ENCODE assay signal across 1 cellular context in the genomic region with DNA sequence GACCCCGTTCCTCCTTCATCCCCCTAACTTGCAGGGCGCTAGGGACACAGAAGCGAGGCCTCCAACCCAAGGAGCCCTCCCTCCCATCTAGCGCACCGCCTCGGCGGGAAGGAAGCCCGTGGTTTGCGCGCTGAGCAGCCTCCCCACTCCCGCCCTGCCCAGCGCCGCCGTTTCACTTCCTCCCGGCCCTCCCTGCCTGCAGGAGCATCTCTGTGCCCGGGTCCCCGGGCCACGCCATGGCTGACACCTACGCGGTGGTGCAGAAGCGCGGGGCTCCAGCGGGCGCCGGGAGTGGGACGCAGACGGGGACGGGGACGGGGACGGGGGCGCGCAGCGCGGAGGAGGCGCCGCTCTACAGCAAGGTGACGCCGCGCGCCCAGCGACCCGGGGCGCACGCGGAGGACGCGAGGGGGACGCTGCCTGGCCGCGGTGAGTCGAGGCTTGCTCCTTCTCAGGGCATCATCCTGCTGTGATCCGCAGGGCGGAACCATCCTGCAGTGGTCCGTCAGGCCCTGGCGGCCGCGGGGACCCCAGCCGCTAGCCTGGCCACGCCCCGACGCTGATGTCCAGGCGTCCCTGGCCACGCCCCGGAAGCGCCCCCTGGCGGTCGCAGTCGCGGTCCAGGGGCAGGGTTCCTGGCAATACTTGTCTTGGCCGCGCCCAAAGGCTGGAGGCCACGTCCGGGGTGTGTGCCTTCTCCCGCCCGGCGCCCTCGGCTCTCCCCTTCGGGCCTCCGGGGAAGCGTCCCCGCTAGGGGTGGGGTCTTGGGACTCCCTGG.
TF ChIP-seq lines count a peak whose summit lies in the region.

No MANE protein-coding gene starts in this region.

TF ChIP-seq in H1, 55 proteins besides CTCF, POLR2A, EP300 and RAD21 (continued from another document):
- TF ChIP-seq FOSL1 (IDR thresholded peaks at IDR 0.05; ENCODE audit: insufficient read depth, low read depth, low read length), result no peak
- peak; percentile 3 to 63; a peak in 1 of 4 replicates for TF ChIP-seq SIN3A (conservative IDR thresholded peaks at IDR 0.05 in 1 of 2, IDR thresholded peaks at IDR 0.05 in 1 of 2; ENCODE audit: low read depth in 1 of 2, low read length in 2 of 2)
- no peak for TF ChIP-seq BCL11A (IDR thresholded peaks at IDR 0.05; ENCODE audit: low read depth in 2 of 2, low read length in 2 of 2)
- 0 out of 2 replicates have a peak, but pooled peaks have one; percentile 9 for TF ChIP-seq YY1 (IDR thresholded peaks at IDR 0.05; ENCODE audit: low read depth, low read length)
- TF ChIP-seq E2F6 (IDR thresholded peaks at IDR 0.05), result peak; percentile 46
- TF ChIP-seq, protein P1, sequence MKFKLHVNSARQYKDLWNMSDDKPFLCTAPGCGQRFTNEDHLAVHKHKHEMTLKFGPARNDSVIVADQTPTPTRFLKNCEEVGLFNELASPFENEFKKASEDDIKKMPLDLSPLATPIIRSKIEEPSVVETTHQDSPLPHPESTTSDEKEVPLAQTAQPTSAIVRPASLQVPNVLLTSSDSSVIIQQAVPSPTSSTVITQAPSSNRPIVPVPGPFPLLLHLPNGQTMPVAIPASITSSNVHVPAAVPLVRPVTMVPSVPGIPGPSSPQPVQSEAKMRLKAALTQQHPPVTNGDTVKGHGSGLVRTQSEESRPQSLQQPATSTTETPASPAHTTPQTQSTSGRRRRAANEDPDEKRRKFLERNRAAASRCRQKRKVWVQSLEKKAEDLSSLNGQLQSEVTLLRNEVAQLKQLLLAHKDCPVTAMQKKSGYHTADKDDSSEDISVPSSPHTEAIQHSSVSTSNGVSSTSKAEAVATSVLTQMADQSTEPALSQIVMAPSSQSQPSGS (IDR thresholded peaks at IDR 0.05; ENCODE audit: low read length), result no peak
- 0 out of 2 replicates have a peak, but pooled peaks have one; percentile 47 for TF ChIP-seq EGR1 (IDR thresholded peaks at IDR 0.05; ENCODE audit: borderline replicate concordance, low read depth, low read length)
- no peak for TF ChIP-seq USF2 (IDR thresholded peaks at IDR 0.05; ENCODE audit: low read length)
- no peak for TF ChIP-seq SIRT6 (IDR thresholded peaks at IDR 0.05; ENCODE audit: low read length)
- TF ChIP-seq CHD7 (IDR thresholded peaks at IDR 0.05; ENCODE audit: insufficient replicate concordance, low read length), result no peak
- TF ChIP-seq TAF7 (optimal IDR thresholded peaks at IDR 0.05; ENCODE audit: borderline replicate concordance, low read depth, low read length), result peak; percentile 67
- peak; percentile 98 for TF ChIP-seq KDM4A (IDR thresholded peaks at IDR 0.05; ENCODE audit: low read depth, low read length, severe bottlenecking)
- TF ChIP-seq TAF1 (IDR thresholded peaks at IDR 0.05; ENCODE audit: low read depth, low read length), result peak; percentile 82
- no peak for TF ChIP-seq JUN (IDR thresholded peaks at IDR 0.05; ENCODE audit: low read depth, low read length)
- TF ChIP-seq TBP (IDR thresholded peaks at IDR 0.05; ENCODE audit: low read depth, low read length), result peak; percentile 64; the same call in 1 of the 2 replicates
- TF ChIP-seq NANOG (IDR thresholded peaks at IDR 0.05; ENCODE audit: insufficient read depth, low read depth, low read length, poor library complexity, severe bottlenecking), result no peak
- no peak for TF ChIP-seq ATF3 (IDR thresholded peaks at IDR 0.05; ENCODE audit: insufficient read depth, low read depth, low read length)
- TF ChIP-seq RNF2 (IDR thresholded peaks at IDR 0.05; ENCODE audit: borderline replicate concordance, low read depth, low read length, missing control alignments, poor library complexity, severe bottlenecking), result no peak
- TF ChIP-seq NRF1 (IDR thresholded peaks at IDR 0.05; ENCODE audit: low read depth, low read length), result no peak
- TF ChIP-seq RBBP5 (IDR thresholded peaks at IDR 0.05; ENCODE audit: borderline replicate concordance, low read depth, low read length), result peak; percentile 79; the same call in 1 of the 2 replicates
- TF ChIP-seq RXRA (IDR thresholded peaks at IDR 0.05; ENCODE audit: insufficient read depth, low read depth, low read length), result no peak
- no peak for TF ChIP-seq MAFK (IDR thresholded peaks at IDR 0.05; ENCODE audit: low read depth, low read length)
- no peak for TF ChIP-seq SP2 (IDR thresholded peaks at IDR 0.05; ENCODE audit: low read length)
- no peak for TF ChIP-seq SRF (IDR thresholded peaks at IDR 0.05; ENCODE audit: low read depth, low read length)
- TF ChIP-seq POU5F1 (IDR thresholded peaks at IDR 0.05; ENCODE audit: low read depth, low read length), result no peak
- no peak for TF ChIP-seq ZNF274 (IDR thresholded peaks at IDR 0.05; ENCODE audit: borderline replicate concordance, extremely low read depth, low read length)
- no peak for TF ChIP-seq CBX5 (IDR thresholded peaks at IDR 0.05; ENCODE audit: low read depth, low read length)
- TF ChIP-seq CREB1 (IDR thresholded peaks at IDR 0.05), result peak; percentile 78
- TF ChIP-seq KDM1A (IDR thresholded peaks at IDR 0.05; ENCODE audit: borderline replicate concordance, low read length), result no peak
- no peak for TF ChIP-seq KDM5A (IDR thresholded peaks at IDR 0.05; ENCODE audit: low read length)
- TF ChIP-seq CHD2 (IDR thresholded peaks at IDR 0.05; ENCODE audit: low read length), result no peak; the same call in 1 of the 2 replicates
- TF ChIP-seq JUND (IDR thresholded peaks at IDR 0.05; ENCODE audit: low read length), result no peak
- TF ChIP-seq CBX8 (IDR thresholded peaks at IDR 0.05; ENCODE audit: borderline replicate concordance, low read depth, low read length), result no peak
- no peak for TF ChIP-seq SAP30 (IDR thresholded peaks at IDR 0.05; ENCODE audit: insufficient read depth, insufficient replicate concordance, low read length)
- TF ChIP-seq SP4 (IDR thresholded peaks at IDR 0.05; ENCODE audit: low read length), result 0 out of 2 replicates have a peak, but pooled peaks have one; percentile 26
- TF ChIP-seq HDAC2 (IDR thresholded peaks at IDR 0.05; ENCODE audit: borderline replicate concordance in 1 of 2, low read depth in 2 of 2, low read length in 2 of 2), result no peak
- no peak for TF ChIP-seq BRCA1 (IDR thresholded peaks at IDR 0.05; ENCODE audit: low read depth, low read length)
- TF ChIP-seq CHD1 (IDR thresholded peaks at IDR 0.05; ENCODE audit: low read depth, low read length), result no peak
- TF ChIP-seq TEAD4 (IDR thresholded peaks at IDR 0.05; ENCODE audit: low read depth, low read length), result no peak
- TF ChIP-seq SIX5 (IDR thresholded peaks at IDR 0.05; ENCODE audit: low read depth, low read length), result no peak
- TF ChIP-seq SUZ12 (IDR thresholded peaks at IDR 0.05; ENCODE audit: low read length), result no peak
- peak; percentile 69; the same call in 1 of the 2 replicates for TF ChIP-seq MAX (IDR thresholded peaks at IDR 0.05)
- TF ChIP-seq GTF2F1 (IDR thresholded peaks at IDR 0.05; ENCODE audit: borderline replicate concordance, low read depth, low read length), result no peak
- TF ChIP-seq TCF12 (IDR thresholded peaks at IDR 0.05; ENCODE audit: low read depth, low read length), result no peak
- TF ChIP-seq RFX5 (IDR thresholded peaks at IDR 0.05; ENCODE audit: borderline replicate concordance, low read depth, low read length), result no peak
- TF ChIP-seq ASH2L (IDR thresholded peaks at IDR 0.05; ENCODE audit: low read length), result peak; percentile 89
- no peak for TF ChIP-seq CEBPB (IDR thresholded peaks at IDR 0.05; ENCODE audit: low read depth, low read length)
- peak; percentile 62 for TF ChIP-seq PHF8 (conservative IDR thresholded peaks at IDR 0.05; ENCODE audit: low read depth, low read length)
- peak; percentile 45; the same call in 1 of the 2 replicates for TF ChIP-seq GABPA (IDR thresholded peaks at IDR 0.05; ENCODE audit: borderline replicate concordance, insufficient read depth, low read length)
